ENCODE assay signal across 20 cellular contexts in genomic region chr16:67760831-67761230, GRCh38. TPM values are rescaled to one million over a fixed set of nuclear protein-coding genes. Genes with fewer than 3 reads are reported as not detected.
A peak's percentile ranks its signal among the peaks of the same experiment; 100 is the strongest.
DNase-seq lines count a peak whose midpoint lies in the region; TF ChIP-seq lines count a peak whose summit lies in the region.
"Had no signal": no experiment of that assay in that cellular context is flagged by ENCODE, and none has a peak within 500 bp of the region (broad histone marks: within the 10 kb centered on the region; RNA-seq: fewer than 3 reads in every experiment).

No MANE protein-coding gene starts in this region.

- in situ Hi-C loops in HAP-1 (cut with MboI; ENCODE audit: low sequenced_read_pairs): no loop called here

- TF ChIP-seq CTCF in epithelial cell of esophagus (IDR thresholded peaks at IDR 0.05; ENCODE audit: insufficient read depth, low read depth, low read length, missing control alignments) (no peak), neural cell (IDR thresholded peaks at IDR 0.05; ENCODE audit: poor library complexity, severe bottlenecking) (no peak), A673 (conservative IDR thresholded peaks at IDR 0.05; ENCODE audit: low read depth, low read length) (no peak)

- peaks cover 36% of the 10 kb centered on the region; the same call in 1 of the 2 replicates for H3K36me3 ChIP-seq in KOPT-K1 (ENCODE audit: insufficient read depth, low read length)
- no peaks in the 10 kb centered on the region for H3K36me3 ChIP-seq in neural cell (ENCODE audit: insufficient read depth, low read length)
- no peaks in the 10 kb centered on the region for H3K36me3 ChIP-seq in HAP-1 (replicated peaks)
- H3K36me3 ChIP-seq in A673 (ENCODE audit: insufficient read depth, low read length, poor library complexity, severe bottlenecking): no peaks in the 10 kb centered on the region
- H3K36me3 ChIP-seq: pancreas had no signal

- H3K9me3 Mint-ChIP-seq in T-helper 2 cell treated with Interferon-gamma antibody and Interleukin-4, amounts not matched to agents 5 μg/mL and 100 μg/mL, for 36 hours: no peaks in the 10 kb centered on the region

- H3K9ac ChIP-seq in neural cell (ENCODE audit: low read length): no peak overlapping the region

- H4K20me1 ChIP-seq in neural cell (ENCODE audit: insufficient read depth): no peaks in the 10 kb centered on the region

- H3K27ac Mint-ChIP-seq in T-helper 2 cell treated with Interferon-gamma antibody and Interleukin-4, amounts not matched to agents 5 μg/mL and 100 μg/mL, for 36 hours: peak overlapping the region; percentile 3

- DNase-seq in T-helper 2 cell treated with Interferon-gamma antibody and Interleukin-4, amounts not matched to agents 5 μg/mL and 100 μg/mL, for 36 hours (ENCODE audit: low spot score): no peak
- DNase-seq in T-helper 2 cell (no peak), epithelial cell of esophagus (ENCODE audit: low read depth) (peak; percentile 26), HAP-1 (ENCODE audit: low spot score in 2 of 2) (no peak), UCSD-AML1 (lab: John Stamatoyannopoulos, UW; ENCODE audit: unreplicated experiment) (no peak), A673 (ENCODE audit: low spot score) (no peak)
- DNase-seq: 8988T; activated effector memory CD4-positive, alpha-beta T cell treated with Interleukin-2 at 50 U/mL for 16 hours; cortex of kidney; heart right ventricle; NCI-H2081; NCI-H524; pancreas; SHP77; stimulated activated CD4-positive, alpha-beta T cell treated with anti-CD3 and anti-CD28 coated beads, Interleukin-4, amount 100 ng/mL, for 24 hours; stimulated activated CD8-positive, alpha-beta memory T cell treated with anti-CD3 and anti-CD28 coated beads, Interleukin-4, amount 100 ng/mL, for 48 hours; T1000; upper lobe of left lung had no signal

- no peaks in the 10 kb centered on the region for H3F3A ChIP-seq in neural cell (ENCODE audit: insufficient read depth, low read length, poor library complexity, severe bottlenecking)

- TF ChIP-seq EP300 in neural cell (conservative IDR thresholded peaks at IDR 0.05; ENCODE audit: poor library complexity, severe bottlenecking): no peak

- BruUV-seq in A673 (replicated peaks; lab: Mats Ljungman, UMichigan): no TSS peak

- H3K27me3 Mint-ChIP-seq in T-helper 2 cell treated with Interferon-gamma antibody and Interleukin-4, amounts not matched to agents 5 μg/mL and 100 μg/mL, for 36 hours (ENCODE audit: low read depth): no peaks in the 10 kb centered on the region

- H3K27me3 ChIP-seq in neural cell (ENCODE audit: insufficient read depth, low read depth, low read length) (no peaks in the 10 kb centered on the region), HAP-1 (ENCODE audit: low read depth) (no peaks in the 10 kb centered on the region), A673 (replicated peaks; ENCODE audit: insufficient read depth, low read depth, low read length, poor library complexity) (no peaks in the 10 kb centered on the region)
- H3K27me3 ChIP-seq: heart right ventricle, pancreas, upper lobe of left lung had no signal

- POLR2A ChIA-PET in A673 (lab: Charles Lee; ENCODE audit: low non-redundant PET): interaction anchor here (0.5 kb wide), 1 partner anchor 601 kb away, joined by 4 read pairs; the partner anchor contains the start of genes FBXL8 and TRADD

- CTCF ChIA-PET in A673 (lab: Charles Lee): interaction anchor here (0.6 kb wide), 1 partner anchor 87 kb away, joined by 3 read pairs; no protein-coding TSS in a partner anchor

- peaks cover 14% of the 10 kb centered on the region for H3K4me1 Mint-ChIP-seq in T-helper 2 cell treated with Interferon-gamma antibody and Interleukin-4, amounts not matched to agents 5 μg/mL and 100 μg/mL, for 36 hours (ENCODE audit: low read depth)

- TF ChIP-seq RAD21 in neural cell (conservative IDR thresholded peaks at IDR 0.05): no peak

- no peaks in the 10 kb centered on the region for H3K9me2 ChIP-seq in neural cell (ENCODE audit: insufficient read depth, low read length)

- no peaks in the 10 kb centered on the region for H3K79me2 ChIP-seq in neural cell (replicated peaks; ENCODE audit: insufficient read depth, low read length)

- H3K4me3 Mint-ChIP-seq in T-helper 2 cell treated with Interferon-gamma antibody and Interleukin-4, amounts not matched to agents 5 μg/mL and 100 μg/mL, for 36 hours: no peak overlapping the region

- H3K4me2 ChIP-seq in neural cell (ENCODE audit: low read length): no peak overlapping the region

- H2AFZ ChIP-seq in neural cell (ENCODE audit: low read depth, low read length): no peak overlapping the region

- H3K4me3 ChIP-seq in epithelial cell of esophagus (ENCODE audit: low read length) (no peak overlapping the region), neural cell (ENCODE audit: low read length) (no peak overlapping the region), HAP-1 (no peak overlapping the region), A673 (ENCODE audit: low read depth, low read length, poor library complexity, severe bottlenecking) (no peak overlapping the region)
- H3K4me3 ChIP-seq: heart right ventricle, pancreas, upper lobe of left lung had no signal

- H3K27ac ChIP-seq in KOPT-K1 (ENCODE audit: low read depth, low read length, poor library complexity, severe bottlenecking): peak overlapping the region; percentile 34
- peak overlapping the region; percentile 1 for H3K27ac ChIP-seq in neural cell (ENCODE audit: low read length)
- H3K27ac ChIP-seq in A673 (ENCODE audit: low read depth, low read length, poor library complexity, severe bottlenecking): no peak overlapping the region
- H3K27ac ChIP-seq: pancreas, upper lobe of left lung had no signal

- H3K36me3 Mint-ChIP-seq in T-helper 2 cell treated with Interferon-gamma antibody and Interleukin-4, amounts not matched to agents 5 μg/mL and 100 μg/mL, for 36 hours (ENCODE audit: low read depth): peaks cover 4% of the 10 kb centered on the region

- intact Hi-C loops in A673 (cut with micrococcal nuclease; ENCODE audit: unreplicated experiment): no loop called here

- H3K4me1 ChIP-seq in HAP-1 (no peaks in the 10 kb centered on the region), A673 (ENCODE audit: insufficient read depth, low read length, poor library complexity, severe bottlenecking) (no peaks in the 10 kb centered on the region)
- H3K4me1 ChIP-seq: pancreas, upper lobe of left lung had no signal

- no peaks in the 10 kb centered on the region for H3K9me3 ChIP-seq in KOPT-K1 (ENCODE audit: insufficient read depth, low read length, poor library complexity, severe bottlenecking)
- no peaks in the 10 kb centered on the region for H3K9me3 ChIP-seq in neural cell (ENCODE audit: low read length)
- no peaks in the 10 kb centered on the region for H3K9me3 ChIP-seq in HAP-1
- H3K9me3 ChIP-seq in A673 (ENCODE audit: low read depth, low read length, poor library complexity, severe bottlenecking): no peaks in the 10 kb centered on the region
- H3K9me3 ChIP-seq: heart right ventricle, pancreas, upper lobe of left lung had no signal

TF ChIP-seq in neural cell, 6 proteins besides CTCF, POLR2A, EP300 and RAD21:
- no peak for TF ChIP-seq POLR2AphosphoS5 (IDR thresholded peaks at IDR 0.05)
- TF ChIP-seq SMC3 (conservative IDR thresholded peaks at IDR 0.05; ENCODE audit: poor library complexity): no peak
- no peak for TF ChIP-seq REST (IDR thresholded peaks at IDR 0.05; ENCODE audit: borderline replicate concordance)
- no peak for TF ChIP-seq MXI1 (conservative IDR thresholded peaks at IDR 0.05; ENCODE audit: poor library complexity, severe bottlenecking)
- no peak for TF ChIP-seq EZH2 (IDR thresholded peaks at IDR 0.05; ENCODE audit: borderline replicate concordance, insufficient read depth, low read length, poor library complexity, severe bottlenecking)
- no peak for TF ChIP-seq TAF1 (IDR thresholded peaks at IDR 0.05; ENCODE audit: low read depth)

RNA-seq across cellular contexts. Expression of gene GFOD2, which starts 41.7 kb away (rescaled TPM):
- polyA plus RNA-seq in neural cell: 88.4 and 106 TPM in 2 replicates
- 92.8 and 104 TPM in 2 replicates for polyA minus RNA-seq in neural cell
- total RNA-seq in A673 (2021): 22.6 and 25.1 TPM in 2 replicates

RNA-seq across cellular contexts. Expression of gene RANBP10, which starts 45.5 kb away (rescaled TPM):
- polyA plus RNA-seq in neural cell: 10.9 and 15.4 TPM in 2 replicates
- polyA minus RNA-seq in neural cell: 14.5 and 17.3 TPM in 2 replicates
- 27.1 and 28.0 TPM in 2 replicates for total RNA-seq in A673 (2021)

RNA-seq across cellular contexts. Expression of gene TSNAXIP1, which starts 45.9 kb away (rescaled TPM):
- 24.2 and 31.0 TPM in 2 replicates for polyA plus RNA-seq in neural cell
- 5.4 and 6.5 TPM in 2 replicates for polyA minus RNA-seq in neural cell
- total RNA-seq in A673 (2021): 1.0 and 1.6 TPM in 2 replicates
